In genomic region chr19:35744688-35745327, GRCh38 we compare ENCODE assay signal across 8 cellular contexts. TPM values are rescaled to one million over a fixed set of nuclear protein-coding genes. Genes with fewer than 3 reads are reported as not detected.
DNase-seq lines count a peak whose midpoint lies in the region; ATAC-seq and TF ChIP-seq lines count a peak whose summit lies in the region.

No MANE protein-coding gene starts in this region.

- peak overlapping the region; percentile 100 for H3K27ac ChIP-seq in CD8-positive, alpha-beta memory T cell (ENCODE audit: low read depth, low read length)
- H3K27ac ChIP-seq in RWPE2 (ENCODE audit: poor library complexity, severe bottlenecking), result peak overlapping the region; percentile 82

- H3K27me3 Mint-ChIP-seq in CD8-positive, alpha-beta memory T cell, result peaks cover 0 to 2% of the 10 kb centered on the region in 2 donors
- H3K27me3 Mint-ChIP-seq in natural killer cell treated with Interleukin-12 subunit alpha and Interleukin-12 subunit beta and Interleukin-15 and Interleukin-18, amount 100 ng/mL, for 72 hours, result no peaks in the 10 kb centered on the region

- peak overlapping the region; percentile 97 for H3K4me3 ChIP-seq in CD8-positive, alpha-beta memory T cell (ENCODE audit: low read length)
- H3K4me3 ChIP-seq in RWPE2 (ENCODE audit: severe bottlenecking), result peak overlapping the region; percentile 70

- H3K4me1 ChIP-seq in CD8-positive, alpha-beta memory T cell (ENCODE audit: insufficient read depth, low read length), result peaks cover 59% of the 10 kb centered on the region
- H3K4me1 ChIP-seq in RWPE2 (ENCODE audit: insufficient read depth, poor library complexity, severe bottlenecking), result no peaks in the 10 kb centered on the region

- ATAC-seq in GM21528 (IDR thresholded peaks at IDR 0.05; ENCODE audit: low FRiP score, unreplicated experiment) (peak; percentile 35), RWPE2 (ENCODE audit: low read depth) (peak; percentile 51)
- ATAC-seq in natural killer cell treated with Interleukin-12 subunit alpha and Interleukin-12 subunit beta and Interleukin-15 and Interleukin-18, amount 100 ng/mL, for 72 hours, result peak; percentile 71 to 77

- no peaks in the 10 kb centered on the region for H3K9me3 Mint-ChIP-seq in CD8-positive, alpha-beta memory T cell
- H3K9me3 Mint-ChIP-seq in natural killer cell treated with Interleukin-12 subunit alpha and Interleukin-12 subunit beta and Interleukin-15 and Interleukin-18, amount 100 ng/mL, for 72 hours, result no peaks in the 10 kb centered on the region

- H3K36me3 Mint-ChIP-seq in CD8-positive, alpha-beta memory T cell, result peaks cover 0 to 34% (median 0%) of the 10 kb centered on the region in 3 donors
- H3K36me3 Mint-ChIP-seq in natural killer cell treated with Interleukin-12 subunit alpha and Interleukin-12 subunit beta and Interleukin-15 and Interleukin-18, amount 100 ng/mL, for 72 hours, result no peaks in the 10 kb centered on the region

- H3K4me1 Mint-ChIP-seq in CD8-positive, alpha-beta memory T cell, result peaks cover 55 to 76% (median 67%) of the 10 kb centered on the region in 3 donors
- H3K4me1 Mint-ChIP-seq in natural killer cell treated with Interleukin-12 subunit alpha and Interleukin-12 subunit beta and Interleukin-15 and Interleukin-18, amount 100 ng/mL, for 72 hours (ENCODE audit: low read depth in 2 of 2), result peaks cover 48 to 56% of the 10 kb centered on the region in 2 donors

- H3K36me3 ChIP-seq in CD8-positive, alpha-beta memory T cell (ENCODE audit: insufficient read depth, low read length), result no peaks in the 10 kb centered on the region
- H3K36me3 ChIP-seq in RWPE2 (ENCODE audit: low read depth), result no peaks in the 10 kb centered on the region

- peak overlapping the region; percentile 96 to 100 (median 99) for H3K27ac Mint-ChIP-seq in CD8-positive, alpha-beta memory T cell
- peak overlapping the region; percentile 94 to 97 for H3K27ac Mint-ChIP-seq in natural killer cell treated with Interleukin-12 subunit alpha and Interleukin-12 subunit beta and Interleukin-15 and Interleukin-18, amount 100 ng/mL, for 72 hours

- no peaks in the 10 kb centered on the region for H3K9me3 ChIP-seq in CD8-positive, alpha-beta memory T cell (ENCODE audit: low read length)
- no peaks in the 10 kb centered on the region for H3K9me3 ChIP-seq in RWPE2 (ENCODE audit: severe bottlenecking)

- no peaks in the 10 kb centered on the region for H3K27me3 ChIP-seq in CD8-positive, alpha-beta memory T cell (ENCODE audit: insufficient read depth, low read length, poor library complexity, severe bottlenecking)
- no peaks in the 10 kb centered on the region for H3K27me3 ChIP-seq in RWPE2 (ENCODE audit: insufficient read depth, poor library complexity, severe bottlenecking)

- POLR2A ChIA-PET in CD8-positive, alpha-beta memory T cell (lab: Charles Lee), result interaction anchor here (0.6 to 1.9 kb wide), 8 partner anchors 13 to 529 kb away, joined by 3 to 12 read pairs (median 3); partner anchors contain the start of genes COX6B1, KMT2B and PROSER3

- CTCF ChIA-PET in CD8-positive, alpha-beta memory T cell (lab: Charles Lee), result interaction anchor here (0.7 to 1.3 kb wide), 4 partner anchors 17 to 60 kb away, joined by 3 read pairs; no protein-coding TSS in a partner anchor

- peak overlapping the region; percentile 90 to 100 (median 98) for H3K4me3 Mint-ChIP-seq in CD8-positive, alpha-beta memory T cell
- H3K4me3 Mint-ChIP-seq in natural killer cell treated with Interleukin-12 subunit alpha and Interleukin-12 subunit beta and Interleukin-15 and Interleukin-18, amount 100 ng/mL, for 72 hours, result peak overlapping the region; percentile 98

- peak; percentile 35 for TF ChIP-seq CTCF in RWPE2 (IDR thresholded peaks at IDR 0.05; ENCODE audit: poor library complexity, severe bottlenecking)

- DNase-seq in CD8-positive, alpha-beta memory T cell, result peak; percentile 89 to 97 (median 94)
- DNase-seq in M059J (ENCODE audit: low read depth) (peak; percentile 96), RWPE2 (ENCODE audit: low spot score) (peak; percentile 96), fibroblast of peridontal ligament (ENCODE audit: extremely low read depth) (peak; percentile 94)
- peak; percentile 88 for DNase-seq in activated T-helper 9 cell treated with anti-CD3 and anti-CD28 coated beads, Interleukin-2, amount 50 U/mL, for 16 hours (ENCODE audit: low read depth)
- DNase-seq in natural killer cell treated with Interleukin-12 subunit alpha and Interleukin-12 subunit beta and Interleukin-15 and Interleukin-18, amount 100 ng/mL, for 72 hours (ENCODE audit: low spot score), result peak; percentile 95
- DNase-seq in stimulated activated naive CD4-positive, alpha-beta T cell treated with Interleukin-2 at 50 U/mL for 16 hours (lab: John Stamatoyannopoulos, UW), result peak; percentile 91

RNA-seq across cellular contexts. Expression of gene U2AF1L4, which starts 0.4 kb away (rescaled TPM):
- total RNA-seq in CD8-positive, alpha-beta memory T cell, result 10 to 100 TPM; 29.0 to 32.2 TPM
- polyA plus RNA-seq in CD8-positive, alpha-beta memory T cell, result 37.5 TPM
- 18.0 and 24.9 TPM in 2 replicates for total RNA-seq in M059J (2014; rRNA removed; shearing (Covaris generic))
- 10 to 100 TPM; 17.0 to 19.1 TPM for total RNA-seq in natural killer cell treated with Interleukin-12 subunit alpha and Interleukin-12 subunit beta and Interleukin-15 and Interleukin-18, amount 100 ng/mL, for 72 hours

RNA-seq across cellular contexts. Expression of gene PSENEN, which starts 0.6 kb away (rescaled TPM):
- 10 to 100 TPM; 50.8 to 57.8 TPM for total RNA-seq in CD8-positive, alpha-beta memory T cell
- 101 TPM for polyA plus RNA-seq in CD8-positive, alpha-beta memory T cell
- total RNA-seq in M059J (2014; rRNA removed; shearing (Covaris generic)), result 90.5 and 108 TPM in 2 replicates
- 10 to 100 TPM; 66.4 to 84.2 TPM for total RNA-seq in natural killer cell treated with Interleukin-12 subunit alpha and Interleukin-12 subunit beta and Interleukin-15 and Interleukin-18, amount 100 ng/mL, for 72 hours

RNA-seq across cellular contexts. Expression of gene IGFLR1, which starts 2.6 kb away (rescaled TPM):
- 100 to 1,000 TPM; 108 to 110 TPM for total RNA-seq in CD8-positive, alpha-beta memory T cell
- 96.7 TPM for polyA plus RNA-seq in CD8-positive, alpha-beta memory T cell
- 8.8 and 24.0 TPM in 2 replicates for total RNA-seq in M059J (2014; rRNA removed; shearing (Covaris generic))
- total RNA-seq in natural killer cell treated with Interleukin-12 subunit alpha and Interleukin-12 subunit beta and Interleukin-15 and Interleukin-18, amount 100 ng/mL, for 72 hours, result 100 to 1,000 TPM in 1 of 2 donors, 10 to 100 TPM in 1; 80.4 to 193 TPM

RNA-seq across cellular contexts. Expression of gene LIN37, which starts 3.6 kb away (rescaled TPM):
- total RNA-seq in CD8-positive, alpha-beta memory T cell, result 10 to 100 TPM in 1 of 2 experiments, 1 to 10 TPM in 1; 8.8 to 10.5 TPM
- polyA plus RNA-seq in CD8-positive, alpha-beta memory T cell, result 12.7 TPM
- 4.3 and 12.2 TPM in 2 replicates for total RNA-seq in M059J (2014; rRNA removed; shearing (Covaris generic))
- 10 to 100 TPM in 1 of 2 donors, 1 to 10 TPM in 1; 9.6 to 24.7 TPM for total RNA-seq in natural killer cell treated with Interleukin-12 subunit alpha and Interleukin-12 subunit beta and Interleukin-15 and Interleukin-18, amount 100 ng/mL, for 72 hours

RNA-seq across cellular contexts. Expression of gene HSPB6, which starts 12.0 kb away (rescaled TPM):
- total RNA-seq in CD8-positive, alpha-beta memory T cell, result not detected
- not detected for polyA plus RNA-seq in CD8-positive, alpha-beta memory T cell
- total RNA-seq in M059J (2014; rRNA removed; shearing (Covaris generic)), result 0.39 and 0.47 TPM in 2 replicates
- total RNA-seq in natural killer cell treated with Interleukin-12 subunit alpha and Interleukin-12 subunit beta and Interleukin-15 and Interleukin-18, amount 100 ng/mL, for 72 hours, result not detected

Comparison
In these comparisons a context has a peak if more than half of its experiments do, and no peak if none do; other contexts are left out.
1. Peak in every context shown above with its lines: DNase-seq, ATAC-seq, H3K4me3 ChIP-seq and H3K27ac ChIP-seq.